Comparison of ENCODE assay signal across 24 cellular contexts in genomic region chr3:57161131-57161538, GRCh38. TPM values are rescaled to one million over a fixed set of nuclear protein-coding genes. Genes with fewer than 3 reads are reported as not detected.
DNase-seq lines count a peak whose midpoint lies in the region; ATAC-seq, FAIRE-seq and TF ChIP-seq lines count a peak whose summit lies in the region.
"Had no signal": no experiment of that assay in that cellular context is flagged by ENCODE, and none has a peak within 500 bp of the region (broad histone marks: within the 10 kb centered on the region; RNA-seq: fewer than 3 reads in every experiment).

No MANE protein-coding gene starts in this region.

- peak overlapping the region; percentile 66 for H3K27ac ChIP-seq in neural progenitor cell
- H3K27ac ChIP-seq: BLaER1, neutrophil, PC-9 had no signal

- H2AFZ ChIP-seq in neural progenitor cell (replicated peaks), result no peak overlapping the region
- H2AFZ ChIP-seq: PC-9 had no signal

- H3K79me2 ChIP-seq in neural progenitor cell (ENCODE audit: low read depth), result peaks cover 67% of the 10 kb centered on the region

- peak overlapping the region; percentile 93 for H3K4me2 ChIP-seq in neural progenitor cell
- H3K4me2 ChIP-seq: PC-9 had no signal

- DNase-seq in WTC11 (ENCODE audit: low spot score), result no peak
- peak; percentile 67 for DNase-seq in fibroblast of peridontal ligament (ENCODE audit: extremely low read depth)
- DNase-seq in neural progenitor cell (ENCODE audit: low spot score), result no peak
- DNase-seq in activated T-cell treated with anti-CD3 and anti-CD28 coated beads, Interleukin-2, amount 50 U/mL, for 1 hour, result no peak
- DNase-seq in NCI-H1694 (lab: John Stamatoyannopoulos, UW), result no peak
- DNase-seq in NCI-H2227 treated with DMSO at 0.1 percent for 48 hours (lab: John Stamatoyannopoulos, UW), result no peak
- DNase-seq in dermis blood vessel endothelial cell, result no peak
- DNase-seq: activated CD4-positive, alpha-beta memory T cell treated with anti-CD3 and anti-CD28 coated beads for 36 hours; activated T-cell treated with anti-CD3 and anti-CD28 coated beads, Interleukin-2, amount 50 U/mL, for 4 hours; DMS153; effector CD4-positive, alpha-beta T cell; NCI-H2029; NCI-H524 treated with DMSO at 0.1 percent for 48 hours; PC-9; stimulated activated CD4-positive, alpha-beta T cell treated with anti-CD3 and anti-CD28 coated beads, Interleukin-2, amount 100 ng/mL, for 24 hours had no signal

- H4K20me1 ChIP-seq in neural progenitor cell (ENCODE audit: low read depth), result peaks cover 83% of the 10 kb centered on the region

- H3F3A ChIP-seq in neural progenitor cell (ENCODE audit: low read depth), result peaks cover 50% of the 10 kb centered on the region

- TF ChIP-seq CTCF in WTC11 (IDR thresholded peaks at IDR 0.05) (no peak), neural progenitor cell (IDR thresholded peaks at IDR 0.05) (no peak)

- H3K27me3 ChIP-seq in neural progenitor cell, result peaks cover 73% of the 10 kb centered on the region
- H3K27me3 ChIP-seq: suprapubic skin had no signal

- H3K27ac Mint-ChIP-seq in WTC11, result peak overlapping the region; percentile 96
- peak overlapping the region; percentile 97 for H3K27ac Mint-ChIP-seq in neural progenitor cell
- H3K27ac Mint-ChIP-seq: activated CD4-positive, alpha-beta memory T cell treated with anti-CD3 and anti-CD28 coated beads for 36 hours; activated naive CD8-positive, alpha-beta T cell; IgD-negative memory B cell had no signal

- H3K4me1 ChIP-seq in neural progenitor cell, result peaks cover 83% of the 10 kb centered on the region

- no peaks in the 10 kb centered on the region for H3K36me3 ChIP-seq in neural progenitor cell
- H3K36me3 ChIP-seq: BLaER1, neutrophil, suprapubic skin had no signal

- H3K9ac ChIP-seq in neural progenitor cell, result no peak overlapping the region
- H3K9ac ChIP-seq: BLaER1 had no signal

- H3K27me3 Mint-ChIP-seq in WTC11 (ENCODE audit: low read depth) (peaks cover 16% of the 10 kb centered on the region), neural progenitor cell (ENCODE audit: insufficient read depth, low read depth) (peaks cover 5% of the 10 kb centered on the region)

- FAIRE-seq in G401.6 (lab: Jason Lieb, UNC), result peak; percentile 17
- FAIRE-seq: bronchial epithelial cell, islet of Langerhans had no signal

- H3K36me3 Mint-ChIP-seq in WTC11 (no peaks in the 10 kb centered on the region), neural progenitor cell (peaks cover 7% of the 10 kb centered on the region)
- H3K36me3 Mint-ChIP-seq: activated CD4-positive, alpha-beta memory T cell treated with anti-CD3 and anti-CD28 coated beads for 36 hours; IgD-negative memory B cell had no signal

- peak overlapping the region; percentile 22 for H3K4me3 ChIP-seq in neural progenitor cell
- H3K4me3 ChIP-seq: BLaER1, PC-9, suprapubic skin had no signal

- H3K9me3 Mint-ChIP-seq in WTC11 (no peaks in the 10 kb centered on the region), neural progenitor cell (no peaks in the 10 kb centered on the region)
- H3K9me3 Mint-ChIP-seq: activated CD4-positive, alpha-beta memory T cell treated with anti-CD3 and anti-CD28 coated beads for 36 hours; activated T-cell treated with anti-CD3 and anti-CD28 coated beads, Interleukin-2, amount 50 U/mL, for 4 hours had no signal

- POLR2A ChIA-PET in WTC11 (lab: Charles Lee), result interaction anchor here (1.0 to 2.7 kb wide), 3 partner anchors 9 to 59 kb away, joined by 3 to 22 read pairs (median 3); no protein-coding TSS in a partner anchor

- no peak for ATAC-seq in WTC11
- ATAC-seq: activated T-cell treated with anti-CD3 and anti-CD28 coated beads, Interleukin-2, amount 50 U/mL, for 4 hours had no signal

- peak overlapping the region; percentile 57 for H3K4me3 Mint-ChIP-seq in WTC11
- H3K4me3 Mint-ChIP-seq in neural progenitor cell, result peak overlapping the region; percentile 76
- H3K4me3 Mint-ChIP-seq: activated CD4-positive, alpha-beta memory T cell treated with anti-CD3 and anti-CD28 coated beads for 36 hours; activated naive CD8-positive, alpha-beta T cell; activated T-cell treated with anti-CD3 and anti-CD28 coated beads, Interleukin-2, amount 50 U/mL, for 4 hours; IgD-negative memory B cell had no signal

- CTCF ChIA-PET in WTC11 (lab: Charles Lee), result interaction anchor here (0.5 to 1.4 kb wide), 6 partner anchors 9 to 61 kb away, joined by 3 to 5 read pairs (median 4); no protein-coding TSS in a partner anchor

- no peaks in the 10 kb centered on the region for H3K9me3 ChIP-seq in neural progenitor cell (ENCODE audit: low read depth)
- H3K9me3 ChIP-seq: BLaER1, neutrophil, suprapubic skin had no signal

- H3K4me1 Mint-ChIP-seq in WTC11 (peaks cover 81% of the 10 kb centered on the region), neural progenitor cell (peaks cover 80% of the 10 kb centered on the region)

TF ChIP-seq in WTC11, 78 proteins besides CTCF, POLR2A, EP300 and RAD21:
- TF ChIP-seq NFYB (CRISPR knock-in tag; conservative IDR thresholded peaks at IDR 0.05; ENCODE audit: low read depth), result no peak
- TF ChIP-seq MXD4 (CRISPR knock-in tag; IDR thresholded peaks at IDR 0.05; ENCODE audit: borderline replicate concordance), result no peak
- TF ChIP-seq, protein P1, sequence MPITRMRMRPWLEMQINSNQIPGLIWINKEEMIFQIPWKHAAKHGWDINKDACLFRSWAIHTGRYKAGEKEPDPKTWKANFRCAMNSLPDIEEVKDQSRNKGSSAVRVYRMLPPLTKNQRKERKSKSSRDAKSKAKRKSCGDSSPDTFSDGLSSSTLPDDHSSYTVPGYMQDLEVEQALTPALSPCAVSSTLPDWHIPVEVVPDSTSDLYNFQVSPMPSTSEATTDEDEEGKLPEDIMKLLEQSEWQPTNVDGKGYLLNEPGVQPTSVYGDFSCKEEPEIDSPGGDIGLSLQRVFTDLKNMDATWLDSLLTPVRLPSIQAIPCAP (CRISPR knock-in tag; IDR thresholded peaks at IDR 0.05), result no peak
- TF ChIP-seq TP53 (CRISPR knock-in tag; IDR thresholded peaks at IDR 0.05), result no peak
- no peak for TF ChIP-seq ATF3 (CRISPR knock-in tag; conservative IDR thresholded peaks at IDR 0.05)
- no peak for TF ChIP-seq CREM (CRISPR knock-in tag; IDR thresholded peaks at IDR 0.05)
- TF ChIP-seq, protein P2, sequence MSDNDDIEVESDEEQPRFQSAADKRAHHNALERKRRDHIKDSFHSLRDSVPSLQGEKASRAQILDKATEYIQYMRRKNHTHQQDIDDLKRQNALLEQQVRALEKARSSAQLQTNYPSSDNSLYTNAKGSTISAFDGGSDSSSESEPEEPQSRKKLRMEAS (CRISPR knock-in tag; IDR thresholded peaks at IDR 0.05), result no peak
- no peak for TF ChIP-seq CREB1 (CRISPR knock-in tag; IDR thresholded peaks at IDR 0.05)
- TF ChIP-seq USF2 (CRISPR knock-in tag; IDR thresholded peaks at IDR 0.05), result no peak
- no peak for TF ChIP-seq E2F1 (CRISPR knock-in tag; IDR thresholded peaks at IDR 0.05)

RNA-seq across cellular contexts. Expression of gene IL17RD, which starts 4.0 kb away (rescaled TPM):
- total RNA-seq in WTC11 (2021) (59.1 to 72.9 TPM (median 66.0 TPM) in 3 replicates), neural progenitor cell (ENCODE audit: low replicate concordance) (26.1 and 33.6 TPM in 2 replicates), dermis blood vessel endothelial cell (0.51 and 0.65 TPM in 2 replicates)

RNA-seq across cellular contexts. Expression of gene HESX1, which starts 38.6 kb away (rescaled TPM):
- total RNA-seq in WTC11 (2021), result 4.5 to 5.6 TPM (median 4.8 TPM) in 3 replicates
- total RNA-seq in neural progenitor cell (ENCODE audit: low replicate concordance), result 42.1 and 50.6 TPM in 2 replicates
- total RNA-seq in dermis blood vessel endothelial cell, result 0.34 and 0.47 TPM in 2 replicates
- total RNA-seq: activated T-cell treated with anti-CD3 and anti-CD28 coated beads, Interleukin-2, amount 50 U/mL, for 4 hours; mesenteric fat pad had no signal

Comparison
In these comparisons a context has a peak if more than half of its experiments do, and no peak if none do; other contexts are left out.
1. RNA of gene IL17RD, which starts 4.0 kb away (total RNA-seq): 59.1 to 72.9 TPM in WTC11 and 26.1 to 33.6 TPM in neural progenitor cell; 0.51 to 0.65 TPM in dermis blood vessel endothelial cell; every median in the first group is over 10 times any median in the second.